28 cellular contexts compared by ENCODE assay signal in genomic region chr2:27288610-27289009, GRCh38. TPM values are rescaled to one million over a fixed set of nuclear protein-coding genes. Genes with fewer than 3 reads are reported as not detected.
"Had no signal": no experiment of that assay in that cellular context is flagged by ENCODE, and none has a peak within 500 bp of the region (broad histone marks: within the 10 kb centered on the region; RNA-seq: fewer than 3 reads in every experiment).

No MANE protein-coding gene starts in this region.

- FAIRE-seq: astrocyte had no signal

- H3K27ac ChIP-seq: SK-N-MC had no signal

- H3K4me3 ChIP-seq: SK-N-MC had no signal

- ATAC-seq: activated naive CD4-positive, alpha-beta T cell treated with anti-CD3 and anti-CD28 coated beads, Interleukin-2, amount 50 U/mL, for 72 hours; activated naive CD8-positive, alpha-beta T cell treated with anti-CD3 and anti-CD28 coated beads, Interleukin-2, amount 50 U/mL, for 24 hours; activated T-cell treated with anti-CD3 and anti-CD28 coated beads, Interleukin-2, amount 50 U/mL, for 4 hours; Panc1; Right ventricle myocardium inferior had no signal

- DNase-seq: activated CD4-positive, alpha-beta memory T cell treated with anti-CD3 and anti-CD28 coated beads for 36 hours; activated CD4-positive, alpha-beta T cell treated with anti-CD3 and anti-CD28 coated beads, Interleukin-2, amount 10 ng/mL, durations not matched to agents 7 days and 5 days; activated CD4-positive, CD25-positive, alpha-beta regulatory T cell; activated CD8-positive, alpha-beta memory T cell treated with anti-CD3 and anti-CD28 coated beads for 24 hours; activated effector memory CD4-positive, alpha-beta T cell treated with anti-CD3 and anti-CD28 coated beads, Interleukin-2, amount 50 U/mL, for 16 hours; activated naive CD4-positive, alpha-beta T cell treated with Interleukin-2 at 50 U/mL for 16 hours; activated naive CD8-positive, alpha-beta T cell treated with anti-CD3 and anti-CD28 coated beads, Interleukin-2, amount 50 U/mL, for 24 hours; activated T-cell treated with anti-CD3 and anti-CD28 coated beads, Interleukin-2, amount 50 U/mL, for 4 hours; amniotic stem cell; Karpas-422; MM.1S; NCI-H1105; NCI-H1436; NCI-H1694 treated with DMSO at 0.1 percent for 48 hours; NCI-H2029 treated with DMSO at 0.1 percent for 48 hours; NCI-H345; NCI-H510A; NCI-H526 treated with DMSO at 0.1 percent for 48 hours; NCI-H82; OCI-M1; RPMI8226; SW 1271 had no signal

RNA-seq across cellular contexts. Expression of gene TRIM54, which starts 6.4 kb away (rescaled TPM):
- total RNA-seq: activated CD4-positive, alpha-beta memory T cell treated with anti-CD3 and anti-CD28 coated beads for 36 hours; activated CD4-positive, alpha-beta T cell treated with anti-CD3 and anti-CD28 coated beads, Interleukin-2, amount 10 ng/mL, durations not matched to agents 7 days and 5 days; activated naive CD4-positive, alpha-beta T cell treated with anti-CD3 and anti-CD28 coated beads, Interleukin-2, amount 50 U/mL, for 72 hours; astrocyte; T-helper 1 cell treated with Interleukin-12 subunit alpha and Interleukin-12 subunit beta and Interleukin-4 antibody, amounts not matched to agents 30 ng/mL and 1 ng/mL, for 36 hours had no signal

RNA-seq across cellular contexts. Expression of gene DNAJC5G, which starts 13.4 kb away (rescaled TPM):
- total RNA-seq: activated CD4-positive, alpha-beta T cell treated with anti-CD3 and anti-CD28 coated beads, Interleukin-2, amount 10 ng/mL, durations not matched to agents 7 days and 5 days; activated naive CD4-positive, alpha-beta T cell treated with anti-CD3 and anti-CD28 coated beads, Interleukin-2, amount 50 U/mL, for 72 hours; activated T-cell treated with anti-CD3 and anti-CD28 coated beads, Interleukin-2, amount 50 U/mL, for 4 hours; astrocyte; T-helper 1 cell treated with Interleukin-12 subunit alpha and Interleukin-12 subunit beta and Interleukin-4 antibody, amounts not matched to agents 30 ng/mL and 1 ng/mL, for 36 hours had no signal
